11 cellular contexts compared by ENCODE assay signal in genomic region chr14:102848830-102849521, GRCh38.
A peak's percentile ranks its signal among the peaks of the same experiment; 100 is the strongest.
DNase-seq lines count a peak whose midpoint lies in the region; ATAC-seq and TF ChIP-seq lines count a peak whose summit lies in the region.
"Had no signal": no experiment of that assay in that cellular context is flagged by ENCODE, and none has a peak within 500 bp of the region (broad histone marks: within the 10 kb centered on the region; RNA-seq: fewer than 3 reads in every experiment).

No MANE protein-coding gene starts in this region.

- 58 to 65% (median 60%) methylated on average over 12 of the region's 12 CpGs for WGBS in heart left ventricle, 4 donors

- TF ChIP-seq CTCF in heart left ventricle (IDR thresholded peaks at IDR 0.05) = no peak

- no peak for TF ChIP-seq POLR2A in heart left ventricle (IDR thresholded peaks at IDR 0.05)

- H3K4me3 Mint-ChIP-seq in stimulated activated naive B cell treated with anti-CD40 and anti-IgM and Interleukin-4, amounts not matched to agents 10 μg/mL and 1 μg/mL and 100 μg/mL, for 72 hours = no peak overlapping the region

- no peak overlapping the region for H3K4me3 ChIP-seq in heart left ventricle

- no peaks in the 10 kb centered on the region for H3K27me3 ChIP-seq in heart left ventricle

- intact Hi-C loops in heart left ventricle (cut with DNase I) = no loop called here

- DNase-seq in NCI-H510A treated with DMSO at 0.1 percent for 48 hours (lab: John Stamatoyannopoulos, UW) (peak; percentile 75), NCI-H510A (lab: John Stamatoyannopoulos, UW) (no peak), SK-N-DZ (ENCODE audit: low spot score) (peak; percentile 1), heart left ventricle (peak in 4 of 5 donors; percentile 33 to 79 (median 52))
- no peak for DNase-seq in stimulated activated naive B cell treated with anti-CD40 and anti-IgM and Interleukin-4, amounts not matched to agents 10 μg/mL and 1 μg/mL and 100 μg/mL, for 72 hours
- no peak for DNase-seq in activated effector memory CD4-positive, alpha-beta T cell treated with anti-CD3 and anti-CD28 coated beads, Interleukin-2, amount 50 U/mL, for 16 hours
- DNase-seq: activated CD4-positive, alpha-beta T cell treated with anti-CD3 and anti-CD28 coated beads, Interleukin-2, amount 50 U/mL, for 4 hours; stimulated activated CD4-positive, alpha-beta T cell treated with anti-CD3 and anti-CD28 coated beads, Interleukin-12 subunit alpha, Interleukin-12 subunit beta, amount 100 ng/mL, for 4 hours had no signal

- peaks cover 33 to 49% of the 10 kb centered on the region in 2 donors for H3K36me3 Mint-ChIP-seq in stimulated activated naive B cell treated with anti-CD40 and anti-IgM and Interleukin-4, amounts not matched to agents 10 μg/mL and 1 μg/mL and 100 μg/mL, for 72 hours

- no peaks in the 10 kb centered on the region for H3K36me3 ChIP-seq in heart left ventricle

- ATAC-seq in heart left ventricle (peak; percentile 32 to 80 (median 68)), HG03196 (IDR thresholded peaks at IDR 0.05; ENCODE audit: unreplicated experiment) (no peak), HG03442 (IDR thresholded peaks at IDR 0.05; ENCODE audit: unreplicated experiment) (no peak)
- peak in 1 of 2 donors; percentile 33 for ATAC-seq in stimulated activated naive B cell treated with anti-CD40 and anti-IgM and Interleukin-4, amounts not matched to agents 10 μg/mL and 1 μg/mL and 100 μg/mL, for 72 hours (replicated peaks)

- H3K4me1 ChIP-seq in heart left ventricle = peaks cover 0 to 27% (median 9%) of the 10 kb centered on the region in 12 donors

- H3K9me3 Mint-ChIP-seq in stimulated activated naive B cell treated with anti-CD40 and anti-IgM and Interleukin-4, amounts not matched to agents 10 μg/mL and 1 μg/mL and 100 μg/mL, for 72 hours = peaks cover 0 to 2% of the 10 kb centered on the region in 2 donors

- peak overlapping the region; percentile 47 for H3K27ac Mint-ChIP-seq in stimulated activated naive B cell treated with anti-CD40 and anti-IgM and Interleukin-4, amounts not matched to agents 10 μg/mL and 1 μg/mL and 100 μg/mL, for 72 hours

- H3K4me1 Mint-ChIP-seq in stimulated activated naive B cell treated with anti-CD40 and anti-IgM and Interleukin-4, amounts not matched to agents 10 μg/mL and 1 μg/mL and 100 μg/mL, for 72 hours = peaks cover 16 to 24% of the 10 kb centered on the region in 2 donors

- H3K27me3 Mint-ChIP-seq in stimulated activated naive B cell treated with anti-CD40 and anti-IgM and Interleukin-4, amounts not matched to agents 10 μg/mL and 1 μg/mL and 100 μg/mL, for 72 hours = no peaks in the 10 kb centered on the region

- no peaks in the 10 kb centered on the region for H3K9me3 ChIP-seq in heart left ventricle

- H3K27ac ChIP-seq in heart left ventricle = peak overlapping the region in 4 of 12 donors; percentile 7 to 82 (median 26)
- H3K27ac ChIP-seq: KMS-11 had no signal

Comparison
In these comparisons a context has a peak if more than half of its experiments do, and no peak if none do; other contexts are left out.
1. DNase-seq: peak in NCI-H510A treated with DMSO at 0.1 percent for 48 hours (single experiment), SK-N-DZ (single experiment) and heart left ventricle (4 of 5); none in NCI-H510A (single experiment), stimulated activated naive B cell treated with anti-CD40 and anti-IgM and Interleukin-4, amounts not matched to agents 10 μg/mL and 1 μg/mL and 100 μg/mL, for 72 hours (single experiment) and activated effector memory CD4-positive, alpha-beta T cell treated with anti-CD3 and anti-CD28 coated beads, Interleukin-2, amount 50 U/mL, for 16 hours (single experiment).
2. ATAC-seq: peak in heart left ventricle (4 of 4); none in HG03196 (single experiment) and HG03442 (single experiment).